9 cellular contexts compared by ENCODE assay signal in genomic region chr5:127757576-127757975, GRCh38. TPM values are rescaled to one million over a fixed set of nuclear protein-coding genes. Genes with fewer than 3 reads are reported as not detected.
A peak's percentile ranks its signal among the peaks of the same experiment; 100 is the strongest.
DNase-seq lines count a peak whose midpoint lies in the region; ATAC-seq and TF ChIP-seq lines count a peak whose summit lies in the region.
"Had no signal": no experiment of that assay in that cellular context is flagged by ENCODE, and none has a peak within 500 bp of the region (broad histone marks: within the 10 kb centered on the region; RNA-seq: fewer than 3 reads in every experiment).

No MANE protein-coding gene starts in this region.

- H3K27me3 Mint-ChIP-seq in T-cell = no peaks in the 10 kb centered on the region
- H3K27me3 Mint-ChIP-seq: CD4-positive, alpha-beta T cell had no signal

- CTCF ChIA-PET in T-cell (lab: Charles Lee) = interaction anchor here in 1 of 2 donors (0.7 to 1.4 kb wide), 2 partner anchors 436 to 444 kb away, joined by 3 to 4 read pairs; no protein-coding TSS in a partner anchor

- no peaks in the 10 kb centered on the region for H3K9me3 Mint-ChIP-seq in T-cell
- H3K9me3 Mint-ChIP-seq: CD4-positive, alpha-beta T cell had no signal

- TF ChIP-seq CTCF in foreskin keratinocyte (conservative IDR thresholded peaks at IDR 0.05) = peak; percentile 79

- H3K27ac ChIP-seq in foreskin keratinocyte (no peak overlapping the region), rectal smooth muscle tissue (ENCODE audit: low read depth, low read length) (peak overlapping the region; percentile 32)

- no peak overlapping the region for H3K27ac Mint-ChIP-seq in T-cell
- H3K27ac Mint-ChIP-seq: CD4-positive, alpha-beta T cell had no signal

- H3K4me1 ChIP-seq in foreskin keratinocyte (no peaks in the 10 kb centered on the region), rectal smooth muscle tissue (ENCODE audit: control insufficient read depth, insufficient read depth, low read length) (peaks cover 8% of the 10 kb centered on the region)

- no peaks in the 10 kb centered on the region for H3K36me3 Mint-ChIP-seq in T-cell

- H3K36me3 ChIP-seq in rectal smooth muscle tissue (ENCODE audit: control insufficient read depth, insufficient read depth, low read length) = no peaks in the 10 kb centered on the region

- POLR2A ChIA-PET in T-cell (lab: Charles Lee) = no interaction called here

- H3K4me3 Mint-ChIP-seq in T-cell = no peak overlapping the region
- H3K4me3 Mint-ChIP-seq: CD4-positive, alpha-beta T cell had no signal

- no peaks in the 10 kb centered on the region for H3K4me1 Mint-ChIP-seq in T-cell

- peak; percentile 86 for ATAC-seq in GM19452 (IDR thresholded peaks at IDR 0.05; ENCODE audit: unreplicated experiment)
- peak; percentile 83 for ATAC-seq in HG03565 (IDR thresholded peaks at IDR 0.05; ENCODE audit: unreplicated experiment)
- ATAC-seq in T-cell (replicated peaks in 1 of 4) = peak in 3 of 4 experiments; percentile 23 to 67 (median 47)
- peak; percentile 77 for ATAC-seq in foreskin keratinocyte
- ATAC-seq in GM18520 (IDR thresholded peaks at IDR 0.05; ENCODE audit: unreplicated experiment) = no peak

- peaks cover 3% of the 10 kb centered on the region for H3K27me3 ChIP-seq in foreskin keratinocyte
- no peaks in the 10 kb centered on the region for H3K27me3 ChIP-seq in rectal smooth muscle tissue (ENCODE audit: control insufficient read depth, insufficient read depth, low read length)

- DNase-seq in NCI-H2171 treated with DMSO at 0.1 percent for 48 hours (lab: John Stamatoyannopoulos, UW) (peak; percentile 59), NCI-H2171 (lab: John Stamatoyannopoulos, UW) (no peak), T-cell (peak in 11 of 34 experiments; percentile 1 to 16 (median 4)), foreskin keratinocyte (peak; percentile 44 to 64)

- H3K4me3 ChIP-seq in rectal smooth muscle tissue (ENCODE audit: low read length) = no peak overlapping the region

- H3K9ac ChIP-seq in rectal smooth muscle tissue (ENCODE audit: low read length) = no peak overlapping the region

RNA-seq across cellular contexts. Expression of gene CCDC192, which starts 54.4 kb away (rescaled TPM):
- total RNA-seq in T-cell = under 1 TPM in 1 of 5 donors, not detected in 4; 0.58 TPM
- not detected in 2 replicates for total RNA-seq in foreskin keratinocyte
- polyA plus RNA-seq in foreskin keratinocyte = not detected in 2 replicates
- total RNA-seq: CD4-positive, alpha-beta T cell had no signal
